In genomic region chr1:240970253-240970652, GRCh38 we compare ENCODE assay signal across 27 cellular contexts.
"Had no signal": no experiment of that assay in that cellular context is flagged by ENCODE, and none has a peak within 500 bp of the region (broad histone marks: within the 10 kb centered on the region; RNA-seq: fewer than 3 reads in every experiment).

No MANE protein-coding gene starts in this region.

- H3K36me3 ChIP-seq: Peyer's patch, SJSA1 had no signal

- H3K4me1 ChIP-seq: SJSA1 had no signal

- DNase-seq: Karpas-422, MM.1S, MV-4-11, NCI-H1092 treated with DMSO at 0.1 percent for 48 hours, NCI-H1105 treated with DMSO at 0.1 percent for 48 hours, NCI-H1436, NCI-H1694, NCI-H187, NCI-H1930, NCI-H2029 treated with DMSO at 0.1 percent for 48 hours, NCI-H2081 treated with DMSO at 0.1 percent for 48 hours, NCI-H2107, NCI-H2171, NCI-H226, NCI-H446 treated with DMSO at 0.1 percent for 48 hours, NCI-H510A, NCI-H524, NCI-H526, PC-3, Peyer's patch, Right ventricle myocardium superior, RPMI8226, SHP77 treated with DMSO at 0.1 percent for 48 hours, SK-N-SH, SW 1271 had no signal

- H3K4me3 ChIP-seq: Peyer's patch, SJSA1 had no signal

- H3K9ac ChIP-seq: KMS-11, SK-N-SH had no signal

- H3K27ac ChIP-seq: KMS-11, Peyer's patch, SJSA1 had no signal

- H3K4me2 ChIP-seq: KMS-11, SK-N-SH had no signal

- H3K9me3 ChIP-seq: Peyer's patch, SJSA1, SK-N-SH had no signal

- H3K27me3 ChIP-seq: Peyer's patch had no signal
